8 cellular contexts compared by ENCODE assay signal in genomic region chrX:65926095-65927019, GRCh38.
DNase-seq lines count a peak whose midpoint lies in the region; ATAC-seq and TF ChIP-seq lines count a peak whose summit lies in the region.

No MANE protein-coding gene starts in this region.

- H3K4me1 Mint-ChIP-seq in Caco-2 (ENCODE audit: low read depth, unreplicated experiment): no peaks in the 10 kb centered on the region

- H3K9me3 ChIP-seq in left lung (no peaks in the 10 kb centered on the region), Caco-2 (no peaks in the 10 kb centered on the region)

- no TSS peak for BruUV-seq in Caco-2 (replicated peaks; lab: Mats Ljungman, UMichigan)

- H3K27me3 ChIP-seq in GM06990 (replicated peaks; ENCODE audit: control insufficient read depth, insufficient read depth, low read length) (no peaks in the 10 kb centered on the region), left lung (no peaks in the 10 kb centered on the region), Caco-2 (replicated peaks; ENCODE audit: control insufficient read depth, insufficient read depth, low read length) (no peaks in the 10 kb centered on the region)

- CTCF ChIA-PET in Caco-2 (lab: Charles Lee): no interaction called here

- no peak overlapping the region for H3K4me3 ChIP-seq in GM06990 (replicated peaks; ENCODE audit: low read depth, low read length)
- no peak overlapping the region for H3K4me3 ChIP-seq in left lung
- H3K4me3 ChIP-seq in Caco-2 (ENCODE audit: low read depth, low read length): no peak overlapping the region

- H3K4me1 ChIP-seq in left lung (no peaks in the 10 kb centered on the region), Caco-2 (no peaks in the 10 kb centered on the region)

- peak; percentile 45 for DNase-seq in GM06990 (ENCODE audit: extremely low read depth, insufficient read length)
- DNase-seq in SIG-M5 (lab: John Stamatoyannopoulos, UW): peak; percentile 78
- peak; percentile 72 for DNase-seq in central memory CD4-positive, alpha-beta T cell
- no peak for DNase-seq in left lung
- no peak for DNase-seq in Caco-2
- no peak for DNase-seq in kidney glomerular epithelial cell (lab: John Stamatoyannopoulos, UW)

- no peak overlapping the region for H3K4me3 Mint-ChIP-seq in Caco-2 (ENCODE audit: unreplicated experiment)

- H3K36me3 ChIP-seq in GM06990 (ENCODE audit: control insufficient read depth, insufficient read depth, low read length) (no peaks in the 10 kb centered on the region), left lung (no peaks in the 10 kb centered on the region), Caco-2 (ENCODE audit: control insufficient read depth, insufficient read depth, low read length) (no peaks in the 10 kb centered on the region)

- ATAC-seq in HG02798 (IDR thresholded peaks at IDR 0.05; ENCODE audit: poor library complexity, unreplicated experiment) (peak; percentile 66), left lung (no peak), HG03045 (IDR thresholded peaks at IDR 0.05; ENCODE audit: unreplicated experiment) (no peak)

- no peak overlapping the region for H3K27ac Mint-ChIP-seq in Caco-2 (ENCODE audit: unreplicated experiment)

- H3K36me3 Mint-ChIP-seq in Caco-2 (ENCODE audit: insufficient read depth, unreplicated experiment): no peaks in the 10 kb centered on the region

- TF ChIP-seq CTCF in GM06990 (IDR thresholded peaks at IDR 0.05; ENCODE audit: insufficient read depth, low read length, poor library complexity, severe bottlenecking) (no peak), left lung (IDR thresholded peaks at IDR 0.05) (no peak), Caco-2 (IDR thresholded peaks at IDR 0.05; ENCODE audit: insufficient read depth in 1 of 2, low read depth in 1 of 2, low read length in 1 of 2, severe bottlenecking in 1 of 2, unreplicated experiment in 1 of 2) (no peak)

- peaks cover 5% of the 10 kb centered on the region for H3K9me3 Mint-ChIP-seq in Caco-2 (ENCODE audit: unreplicated experiment)

- POLR2A ChIA-PET in Caco-2 (lab: Charles Lee): no interaction called here

- intact Hi-C loops in left lung (cut with DNase I): no loop called here
- intact Hi-C loops in Caco-2 (cut with micrococcal nuclease; ENCODE audit: unreplicated experiment): no loop called here

- no peak overlapping the region for H3K27ac ChIP-seq in left lung

- no peaks in the 10 kb centered on the region for H3K27me3 Mint-ChIP-seq in Caco-2 (ENCODE audit: insufficient read depth, unreplicated experiment)

Comparison
In these comparisons a context has a peak if more than half of its experiments do, and no peak if none do; other contexts are left out.
1. DNase-seq: peak in GM06990 (single experiment), SIG-M5 (single experiment) and central memory CD4-positive, alpha-beta T cell (single experiment); none in left lung (0 of 2), Caco-2 (0 of 2) and kidney glomerular epithelial cell (single experiment).